In the genomic region with DNA sequence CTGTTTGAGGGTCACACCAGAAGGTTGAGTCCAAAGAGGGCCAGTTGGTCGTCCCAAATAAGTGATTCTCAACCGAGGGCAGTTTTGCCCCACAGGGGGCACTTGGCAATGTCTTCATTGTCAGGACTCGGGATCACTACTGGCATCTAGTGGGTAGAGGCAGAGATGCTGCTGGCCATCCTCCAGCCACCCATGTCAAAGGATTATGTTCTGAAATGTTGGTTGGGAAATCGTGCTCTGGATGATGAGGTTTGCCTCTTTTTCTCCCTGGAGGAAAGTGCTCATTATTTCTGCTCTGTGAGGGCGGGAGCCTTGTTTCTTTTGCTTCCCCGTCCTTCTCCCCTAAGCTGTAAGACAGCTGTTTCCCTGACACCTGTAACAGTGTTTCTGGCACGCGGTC, we compare ENCODE assay signal across 1 cellular context.
TF ChIP-seq lines count a peak whose summit lies in the region.

No MANE protein-coding gene starts in this region.

TF ChIP-seq in GM23338, 12 proteins besides CTCF, POLR2A, EP300 and RAD21:
- TF ChIP-seq JUNB (IDR thresholded peaks at IDR 0.05; ENCODE audit: unreplicated experiment) (no peak), NANOG (IDR thresholded peaks at IDR 0.05; ENCODE audit: borderline replicate concordance) (no peak), ZNF331 (CRISPR knock-in tag; IDR thresholded peaks at IDR 0.05; ENCODE audit: low read depth) (no peak), CREB1 (CRISPR knock-in tag; IDR thresholded peaks at IDR 0.05; ENCODE audit: low read depth) (no peak), EZH2 (IDR thresholded peaks at IDR 0.05; ENCODE audit: low read depth, unreplicated experiment) (no peak), STAT1 (IDR thresholded peaks at IDR 0.05; ENCODE audit: unreplicated experiment) (no peak), POLR2AphosphoS5 (IDR thresholded peaks at IDR 0.05; ENCODE audit: low read depth) (no peak)
TF ChIP-seq in GM23338: peak in this region for 0.
